ENCODE assay signal across 11 cellular contexts in the genomic region with DNA sequence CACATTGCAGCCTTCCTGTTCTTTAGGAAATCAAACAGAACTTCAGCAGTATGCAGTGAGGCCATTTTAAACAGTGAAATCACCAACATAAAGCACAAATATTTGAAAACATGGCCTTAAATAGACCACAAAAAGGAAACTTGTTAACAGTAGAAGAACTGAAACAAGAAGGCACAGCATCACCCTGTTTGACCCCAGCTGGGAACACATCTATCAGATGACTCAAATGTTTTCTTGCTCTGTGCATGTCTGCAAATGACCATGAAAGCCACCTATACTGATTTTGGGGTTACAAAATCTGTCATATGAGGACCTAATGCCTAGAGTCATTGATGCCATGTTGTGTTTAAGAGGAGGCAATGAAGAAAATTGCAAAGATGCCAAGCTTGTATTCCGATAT.
DNase-seq lines count a peak whose midpoint lies in the region; ATAC-seq and TF ChIP-seq lines count a peak whose summit lies in the region.
"Had no signal": no experiment of that assay in that cellular context is flagged by ENCODE, and none has a peak within 500 bp of the region (broad histone marks: within the 10 kb centered on the region; RNA-seq: fewer than 3 reads in every experiment).

No MANE protein-coding gene starts in this region.

- ATAC-seq in GM18873 (IDR thresholded peaks at IDR 0.05; ENCODE audit: low FRiP score, unreplicated experiment): peak; percentile 65
- peak; percentile 79 for ATAC-seq in HG02610 (IDR thresholded peaks at IDR 0.05; ENCODE audit: unreplicated experiment)

- H3K9me3 ChIP-seq in osteoblast (ENCODE audit: low read depth, low read length): no peaks in the 10 kb centered on the region

- POLR2A ChIA-PET in RWPE1 (lab: Yijun Ruan, JAX; ENCODE audit: low non-redundant PET): no interaction called here

- no peaks in the 10 kb centered on the region for H3K27me3 ChIP-seq in osteoblast (ENCODE audit: insufficient read depth, low read length)
- H3K27me3 ChIP-seq: neural progenitor cell had no signal

- H3K79me2 ChIP-seq in osteoblast (ENCODE audit: insufficient read depth, low read length): no peaks in the 10 kb centered on the region

- H3K4me1 ChIP-seq in osteoblast (ENCODE audit: insufficient read depth, low read length): peaks cover 31% of the 10 kb centered on the region

- H3K4me2 ChIP-seq in osteoblast (ENCODE audit: insufficient read depth, low read length): no peak overlapping the region
- H3K4me2 ChIP-seq: neural progenitor cell had no signal

- CTCF ChIA-PET in RWPE1 (lab: Yijun Ruan, JAX): interaction anchor here (1.4 kb wide), 1 partner anchor 68 kb away, joined by 3 read pairs; no protein-coding TSS in a partner anchor

- H3K36me3 ChIP-seq in osteoblast (ENCODE audit: insufficient read depth, low read length): no peaks in the 10 kb centered on the region
- H3K36me3 ChIP-seq: neural progenitor cell had no signal

- H3K4me3 ChIP-seq in osteoblast (ENCODE audit: insufficient read depth, low read length): no peak overlapping the region
- H3K4me3 ChIP-seq: neural progenitor cell had no signal

- TF ChIP-seq CTCF in osteoblast (IDR thresholded peaks at IDR 0.05; ENCODE audit: extremely low read depth, low read depth, low read length) (no peak), RWPE1 (conservative IDR thresholded peaks at IDR 0.05; ENCODE audit: low read depth) (no peak)

- intact Hi-C loops in posterior vena cava (cut with DNase I): no loop called here

- H2AFZ ChIP-seq in osteoblast (ENCODE audit: low read length): peak overlapping the region; percentile 11
- H2AFZ ChIP-seq: neural progenitor cell had no signal

- no peaks in the 10 kb centered on the region for H4K20me1 ChIP-seq in osteoblast (ENCODE audit: insufficient read depth, low read length)

- H3K27ac ChIP-seq in osteoblast (ENCODE audit: low read depth, low read length) (no peak overlapping the region), RWPE1 (no peak overlapping the region)
- H3K27ac ChIP-seq: neural progenitor cell had no signal

- peak; percentile 61 for DNase-seq in LHCN-M2 (ENCODE audit: low read depth)
- no peak for DNase-seq in osteoblast (ENCODE audit: insufficient read length, low spot score, missing footprints)
- DNase-seq in NCI-H345 treated with DMSO at 0.1 percent for 48 hours (lab: John Stamatoyannopoulos, UW; ENCODE audit: unreplicated experiment): no peak
- DNase-seq in posterior vena cava (ENCODE audit: low spot score): no peak
- no peak for DNase-seq in stimulated activated CD4-positive, alpha-beta T cell treated with anti-CD3 and anti-CD28 coated beads, Interleukin-4, amount 100 ng/mL, for 1 hour
- DNase-seq in RWPE1 (ENCODE audit: low spot score): no peak
- DNase-seq: activated CD8-positive, alpha-beta memory T cell treated with anti-CD3 and anti-CD28 coated beads for 24 hours; cerebellar nuclear complex had no signal
